Comparison of ENCODE assay signal across 12 cellular contexts in genomic region chr16:4850211-4850610, GRCh38. TPM values are rescaled to one million over a fixed set of nuclear protein-coding genes. Genes with fewer than 3 reads are reported as not detected.
A peak's percentile ranks its signal among the peaks of the same experiment; 100 is the strongest.
DNase-seq lines count a peak whose midpoint lies in the region; ATAC-seq and TF ChIP-seq lines count a peak whose summit lies in the region.
"Had no signal": no experiment of that assay in that cellular context is flagged by ENCODE, and none has a peak within 500 bp of the region (broad histone marks: within the 10 kb centered on the region; RNA-seq: fewer than 3 reads in every experiment).

No MANE protein-coding gene starts in this region.

- peak overlapping the region; percentile 17; the same call in 1 of the 2 replicates for H3K4me3 ChIP-seq in BJ (ENCODE audit: low read depth, low read length)
- no peak overlapping the region for H3K4me3 ChIP-seq in GM23338
- H3K4me3 ChIP-seq: SJSA1 had no signal

- no peaks in the 10 kb centered on the region for H3K9me3 Mint-ChIP-seq in GM23338
- no peaks in the 10 kb centered on the region for H3K9me3 Mint-ChIP-seq in brain
- no peaks in the 10 kb centered on the region for H3K9me3 Mint-ChIP-seq in nephron

- H3K4me3 Mint-ChIP-seq in GM23338 (no peak overlapping the region; the same call in 2 of the 3 replicates), brain (peak overlapping the region; percentile 81 to 94 (median 87)), nephron (peak overlapping the region; percentile 67 to 80 (median 69))

- no peak overlapping the region for H3K4me2 ChIP-seq in GM23338

- peaks cover 28% of the 10 kb centered on the region; the same call in 2 of the 3 replicates for H3K4me1 Mint-ChIP-seq in GM23338
- H3K4me1 Mint-ChIP-seq in brain = peaks cover 58% of the 10 kb centered on the region
- peaks cover 46% of the 10 kb centered on the region for H3K4me1 Mint-ChIP-seq in nephron

- DNase-seq in BJ (ENCODE audit: low read depth) (no peak), GM23338 (ENCODE audit: low spot score) (no peak), Kasumi-1 (lab: John Stamatoyannopoulos, UW) (no peak), NCI-H82 (lab: John Stamatoyannopoulos, UW) (no peak), NCI-H1417 treated with DMSO at 0.1 percent for 48 hours (lab: John Stamatoyannopoulos, UW) (no peak)
- DNase-seq: cortex of kidney, GF-D8, NCI-H2081 treated with DMSO at 0.1 percent for 48 hours, nucleus accumbens had no signal

- H3K27ac Mint-ChIP-seq in GM23338 (peak overlapping the region; percentile 21; the same call in 1 of the 2 replicates), brain (peak overlapping the region; percentile 41 to 67 (median 42)), nephron (peak overlapping the region in 1 of 3 experiments; percentile 57)

- CTCF ChIA-PET in BJ (lab: Yijun Ruan, JAX) = interaction anchor here (1.2 kb wide), 1 partner anchor 106 kb away, joined by 8 read pairs; no protein-coding TSS in a partner anchor

- H3K27me3 Mint-ChIP-seq in GM23338 (ENCODE audit: insufficient read depth, low read depth, poor library complexity) = peaks cover 2% of the 10 kb centered on the region
- no peaks in the 10 kb centered on the region for H3K27me3 Mint-ChIP-seq in brain
- no peaks in the 10 kb centered on the region for H3K27me3 Mint-ChIP-seq in nephron (ENCODE audit: low read depth)

- 0 out of 2 replicates have a peak overlapping the region, but pooled peaks have one; percentile 15 for H3K27ac ChIP-seq in GM23338 (ENCODE audit: low read depth)
- H3K27ac ChIP-seq: SJSA1 had no signal

- H2AFZ ChIP-seq in GM23338 = no peak overlapping the region

- H3K36me3 Mint-ChIP-seq in GM23338 (ENCODE audit: low read depth) = peaks cover 36% of the 10 kb centered on the region
- peaks cover 38% of the 10 kb centered on the region for H3K36me3 Mint-ChIP-seq in brain
- H3K36me3 Mint-ChIP-seq in nephron (ENCODE audit: low read depth) = peaks cover 29% of the 10 kb centered on the region

- H3K9me2 ChIP-seq in GM23338 (ENCODE audit: insufficient read depth) = no peaks in the 10 kb centered on the region

- peaks cover 10% of the 10 kb centered on the region for H3F3A ChIP-seq in GM23338 (replicated peaks; ENCODE audit: low read depth)

- H4K20me1 ChIP-seq in GM23338 (replicated peaks; ENCODE audit: insufficient read depth) = peaks cover 38% of the 10 kb centered on the region

- TF ChIP-seq CTCF in BJ (IDR thresholded peaks at IDR 0.05; ENCODE audit: insufficient read depth, low read depth, low read length) = no peak
- no peak for TF ChIP-seq CTCF in GM23338 (conservative IDR thresholded peaks at IDR 0.05; ENCODE audit: low read depth in 2 of 2)
- TF ChIP-seq CTCF in brain (conservative IDR thresholded peaks at IDR 0.05) = no peak
- TF ChIP-seq CTCF in nephron (IDR thresholded peaks at IDR 0.05; ENCODE audit: unreplicated experiment in 3 of 3) = no peak

- peaks cover 11% of the 10 kb centered on the region for H3K4me1 ChIP-seq in GM23338 (ENCODE audit: insufficient read depth)

- ATAC-seq in GM23338 = no peak

- peaks cover 5% of the 10 kb centered on the region for H3K36me3 ChIP-seq in BJ (ENCODE audit: control insufficient read depth, insufficient read depth, low read length)
- peaks cover 10% of the 10 kb centered on the region; the same call in 1 of the 2 replicates for H3K36me3 ChIP-seq in GM23338 (ENCODE audit: insufficient read depth)

- no peaks in the 10 kb centered on the region for H3K27me3 ChIP-seq in BJ (ENCODE audit: control insufficient read depth, insufficient read depth, low read length)
- H3K27me3 ChIP-seq in GM23338 (ENCODE audit: insufficient read depth) = no peaks in the 10 kb centered on the region
- H3K27me3 ChIP-seq: SJSA1 had no signal

- POLR2A ChIA-PET in BJ (lab: Charles Lee) = no interaction called here

- H3K79me2 ChIP-seq in GM23338 (replicated peaks; ENCODE audit: insufficient read depth) = peaks cover 77% of the 10 kb centered on the region

TF ChIP-seq in GM23338, 12 proteins besides CTCF, POLR2A, EP300 and RAD21 (continues in another document):
- TF ChIP-seq STAT1 (IDR thresholded peaks at IDR 0.05; ENCODE audit: unreplicated experiment) (no peak), EZH2phosphoT487 (IDR thresholded peaks at IDR 0.05; ENCODE audit: unreplicated experiment) (no peak), ZNF114 (CRISPR knock-in tag; IDR thresholded peaks at IDR 0.05) (no peak), REST (IDR thresholded peaks at IDR 0.05; ENCODE audit: unreplicated experiment) (no peak), POLR2AphosphoS5 (IDR thresholded peaks at IDR 0.05; ENCODE audit: low read depth) (no peak), JUNB (IDR thresholded peaks at IDR 0.05; ENCODE audit: unreplicated experiment) (no peak)

RNA-seq across cellular contexts. Expression of gene UBN1, which starts 2.9 kb away (rescaled TPM):
- polyA plus RNA-seq in BJ (2011; rRNA removed) (8.8 and 11.2 TPM in 2 replicates), GM23338 (2016; fragmentation: Nextera tagmentation; extraction: Ambion mirVana) (18.3 and 18.7 TPM in 2 replicates), brain (ENCODE audit: insufficient read depth, low read depth, low replicate concordance) (31.7 TPM)
- 11.8 and 15.3 TPM in 2 replicates for polyA minus RNA-seq in BJ (2011; rRNA and poly(A)+ RNA removed)
- total RNA-seq in GM23338 (2014; rRNA removed; shearing (Covaris generic)) = 39.9 and 46.8 TPM in 2 replicates

RNA-seq across cellular contexts. Expression of gene GLYR1, which starts 3.1 kb away (rescaled TPM):
- polyA plus RNA-seq in BJ (2011; rRNA removed) (34.0 and 41.6 TPM in 2 replicates), GM23338 (2016; fragmentation: Nextera tagmentation; extraction: Ambion mirVana) (55.1 and 59.9 TPM in 2 replicates), brain (ENCODE audit: insufficient read depth, low read depth, low replicate concordance) (63.6 TPM)
- polyA minus RNA-seq in BJ (2011; rRNA and poly(A)+ RNA removed) = 21.7 and 24.9 TPM in 2 replicates
- total RNA-seq in GM23338 (2014; rRNA removed; shearing (Covaris generic)) = 90.5 and 105 TPM in 2 replicates

RNA-seq across cellular contexts. Expression of gene ROGDI, which starts 47.8 kb away (rescaled TPM):
- polyA plus RNA-seq in BJ (2011; rRNA removed) (15.8 and 31.9 TPM in 2 replicates), GM23338 (2016; fragmentation: Nextera tagmentation; extraction: Ambion mirVana) (30.3 and 31.9 TPM in 2 replicates), brain (ENCODE audit: insufficient read depth, low read depth, low replicate concordance) (106 TPM)
- 6.8 and 15.8 TPM in 2 replicates for polyA minus RNA-seq in BJ (2011; rRNA and poly(A)+ RNA removed)
- 23.3 and 38.8 TPM in 2 replicates for total RNA-seq in GM23338 (2014; rRNA removed; shearing (Covaris generic))

RNA-seq across cellular contexts. Expression of gene SMIM22, which starts 55.0 kb away (rescaled TPM):
- polyA plus RNA-seq in BJ (2011; rRNA removed) (not detected in 2 replicates), GM23338 (2016; fragmentation: Nextera tagmentation; extraction: Ambion mirVana) (1.3 and 1.4 TPM in 2 replicates), brain (ENCODE audit: insufficient read depth, low read depth, low replicate concordance) (103 TPM)
- not detected in 2 replicates for polyA minus RNA-seq in BJ (2011; rRNA and poly(A)+ RNA removed)
- total RNA-seq in GM23338 (2014; rRNA removed; shearing (Covaris generic)) = not detected in 2 replicates
- total RNA-seq: SJSA1 had no signal
